In genomic region chr16:86777098-86777946, GRCh38 we compare ENCODE assay signal across 27 cellular contexts.
"Had no signal": no experiment of that assay in that cellular context is flagged by ENCODE, and none has a peak within 500 bp of the region (broad histone marks: within the 10 kb centered on the region; RNA-seq: fewer than 3 reads in every experiment).

No MANE protein-coding gene starts in this region.

- H3K27me3 ChIP-seq: cardiac muscle cell, testis had no signal

- H3K27ac ChIP-seq: cardiac muscle cell, dorsolateral prefrontal cortex, heart right ventricle, skin epidermis, testis, uterus, VCaP had no signal

- H3K4me1 ChIP-seq: testis, uterus had no signal

- H3K36me3 ChIP-seq: cardiac muscle cell, heart right ventricle, uterus had no signal

- DNase-seq: activated CD4-positive, alpha-beta T cell treated with anti-CD3 and anti-CD28 coated beads for 48 hours; activated CD4-positive, alpha-beta T cell treated with anti-CD3 and anti-CD28 coated beads, Interleukin-2, amount 50 U/mL, for 48 hours; activated CD8-positive, alpha-beta memory T cell treated with anti-CD3 and anti-CD28 coated beads for 24 hours; activated effector memory CD4-positive, alpha-beta T cell treated with Interleukin-2 at 50 U/mL for 16 hours; activated naive CD4-positive, alpha-beta T cell treated with Interleukin-2 at 50 U/mL for 16 hours; cerebellar nuclear complex; dorsolateral prefrontal cortex; effector memory CD8-positive, alpha-beta T cell; erythroblast; foreskin melanocyte; heart right ventricle; left ventricle myocardium superior; naive thymus-derived CD8-positive, alpha-beta T cell; posterior cingulate gyrus; right cardiac atrium; stimulated activated CD4-positive, alpha-beta T cell treated with anti-CD3 and anti-CD28 coated beads, Interleukin-12 subunit alpha, Interleukin-12 subunit beta, amount 100 ng/mL, for 4 hours; stimulated activated CD4-positive, alpha-beta T cell treated with anti-CD3 and anti-CD28 coated beads, Interleukin-4, amount 100 ng/mL, for 1 hour; stimulated activated naive CD8-positive, alpha-beta T cell treated with anti-CD3 and anti-CD28 coated beads, Interleukin-15, Interleukin-2, amounts not matched to agents 100 U/mL and 50 U/mL, for 24 hours; T-helper 9 cell; testis; trophoblast cell; uterus had no signal

- H3K4me3 ChIP-seq: cardiac muscle cell, coronary artery, dorsolateral prefrontal cortex, heart right ventricle, skin epidermis, testis, uterus had no signal

- ATAC-seq: activated CD4-positive, CD25-positive, alpha-beta regulatory T cell treated with anti-CD3 and anti-CD28 coated beads, Interleukin-2, amount 50 U/mL, for 24 hours; effector memory CD8-positive, alpha-beta T cell; heart right ventricle; left ventricle myocardium superior; naive thymus-derived CD8-positive, alpha-beta T cell; right cardiac atrium; stimulated activated naive CD8-positive, alpha-beta T cell treated with anti-CD3 and anti-CD28 coated beads, Interleukin-15, Interleukin-2, amounts not matched to agents 100 U/mL and 50 U/mL, for 24 hours had no signal

- H3K9me3 ChIP-seq: heart right ventricle, testis, uterus had no signal
